ENCODE assay signal across 8 cellular contexts in genomic region chr10:103592186-103593021, GRCh38.
DNase-seq lines count a peak whose midpoint lies in the region; ATAC-seq and TF ChIP-seq lines count a peak whose summit lies in the region.

No MANE protein-coding gene starts in this region.

- H3F3A ChIP-seq in neural progenitor cell (ENCODE audit: low read depth): no peaks in the 10 kb centered on the region

- H3K4me2 ChIP-seq in Karpas-422 (ENCODE audit: low read depth, low read length, poor library complexity, severe bottlenecking): no peak overlapping the region
- no peak overlapping the region for H3K4me2 ChIP-seq in neural progenitor cell

- H3K27ac ChIP-seq in Karpas-422 (ENCODE audit: low read length) (no peak overlapping the region), neural progenitor cell (no peak overlapping the region)

- H3K36me3 ChIP-seq in BE2C: no peaks in the 10 kb centered on the region
- H3K36me3 ChIP-seq in Karpas-422 (ENCODE audit: insufficient read depth, low read length): no peaks in the 10 kb centered on the region
- H3K36me3 ChIP-seq in neural progenitor cell: no peaks in the 10 kb centered on the region

- H3K9ac ChIP-seq in Karpas-422 (ENCODE audit: low read length) (no peak overlapping the region), neural progenitor cell (no peak overlapping the region)

- H4K20me1 ChIP-seq in Karpas-422 (ENCODE audit: insufficient read depth, low read depth, low read length) (0 out of 2 replicates have a peak, but pooled peaks cover 4% of the 10 kb centered on the region), neural progenitor cell (ENCODE audit: low read depth) (no peaks in the 10 kb centered on the region)

- H3K27me3 Mint-ChIP-seq in neural progenitor cell (ENCODE audit: insufficient read depth, low read depth): peaks cover 3% of the 10 kb centered on the region

- H3K4me3 ChIP-seq in BE2C (ENCODE audit: low read depth, low read length) (no peak overlapping the region), Karpas-422 (ENCODE audit: low read length) (no peak overlapping the region), epithelial cell of esophagus (ENCODE audit: low read length) (no peak overlapping the region), neural progenitor cell (no peak overlapping the region)

- no peaks in the 10 kb centered on the region for H3K4me1 Mint-ChIP-seq in neural progenitor cell

- TF ChIP-seq CTCF in BE2C (IDR thresholded peaks at IDR 0.05; ENCODE audit: low read depth, low read length): peak; percentile 86
- peak; percentile 58 for TF ChIP-seq CTCF in epithelial cell of esophagus (IDR thresholded peaks at IDR 0.05; ENCODE audit: insufficient read depth, low read depth, low read length, missing control alignments)
- TF ChIP-seq CTCF in neural progenitor cell (IDR thresholded peaks at IDR 0.05): peak; percentile 79

- H3K9me2 ChIP-seq in Karpas-422 (replicated peaks; ENCODE audit: insufficient read depth, low read length): no peaks in the 10 kb centered on the region

- peak; percentile 77 for ATAC-seq in GM19043 (IDR thresholded peaks at IDR 0.05; ENCODE audit: low read depth, unreplicated experiment)

- DNase-seq in BE2C (peak; percentile 73), Karpas-422 (peak; percentile 85), epithelial cell of esophagus (ENCODE audit: low read depth) (peak; percentile 49), neural progenitor cell (ENCODE audit: low spot score) (peak; percentile 80), pons (ENCODE audit: low spot score) (no peak)
- DNase-seq in activated CD4-positive, alpha-beta T cell treated with anti-CD3 and anti-CD28 coated beads for 4 hours: peak; percentile 19 to 29
- no peak for DNase-seq in stimulated activated naive CD4-positive, alpha-beta T cell treated with Interleukin-2 at 50 U/mL for 16 hours (lab: John Stamatoyannopoulos, UW)

- H3K9me3 ChIP-seq in BE2C (no peaks in the 10 kb centered on the region), Karpas-422 (ENCODE audit: low read length) (no peaks in the 10 kb centered on the region), neural progenitor cell (ENCODE audit: low read depth) (no peaks in the 10 kb centered on the region)

- H3K9me3 Mint-ChIP-seq in neural progenitor cell: no peaks in the 10 kb centered on the region

- no peak overlapping the region for H3K27ac Mint-ChIP-seq in neural progenitor cell

- H3K4me1 ChIP-seq in BE2C (no peaks in the 10 kb centered on the region), Karpas-422 (ENCODE audit: low read length) (no peaks in the 10 kb centered on the region), neural progenitor cell (no peaks in the 10 kb centered on the region)

- H2AFZ ChIP-seq in Karpas-422 (ENCODE audit: low read length) (no peak overlapping the region), neural progenitor cell (replicated peaks) (no peak overlapping the region)

- no peaks in the 10 kb centered on the region for H3K27me3 ChIP-seq in BE2C
- H3K27me3 ChIP-seq in Karpas-422 (ENCODE audit: low read length): no peaks in the 10 kb centered on the region
- no peaks in the 10 kb centered on the region for H3K27me3 ChIP-seq in neural progenitor cell

- H3K79me2 ChIP-seq in Karpas-422 (ENCODE audit: low read length) (no peaks in the 10 kb centered on the region), neural progenitor cell (ENCODE audit: low read depth) (no peaks in the 10 kb centered on the region)

- H3K4me3 Mint-ChIP-seq in neural progenitor cell: no peak overlapping the region

- H3K36me3 Mint-ChIP-seq in neural progenitor cell: peaks cover 8% of the 10 kb centered on the region

Comparison
In these comparisons a context has a peak if more than half of its experiments do, and no peak if none do; other contexts are left out.
1. DNase-seq: peak in BE2C (single experiment), Karpas-422 (single experiment), activated CD4-positive, alpha-beta T cell treated with anti-CD3 and anti-CD28 coated beads for 4 hours (2 of 2), epithelial cell of esophagus (single experiment) and neural progenitor cell (single experiment); none in pons (single experiment) and stimulated activated naive CD4-positive, alpha-beta T cell treated with Interleukin-2 at 50 U/mL for 16 hours (single experiment).
2. Peak in every context shown above with its lines, with median percentiles within 50 percentile points of each other: CTCF ChIP-seq.